ENCODE assay signal across 2 cellular contexts in genomic region chr7:150678601-150679000, GRCh38. TPM values are rescaled to one million over a fixed set of nuclear protein-coding genes. Genes with fewer than 3 reads are reported as not detected.
"Had no signal": no experiment of that assay in that cellular context is flagged by ENCODE, and none has a peak within 500 bp of the region (broad histone marks: within the 10 kb centered on the region; RNA-seq: fewer than 3 reads in every experiment).

No MANE protein-coding gene starts in this region.

RNA-seq across cellular contexts. Expression of gene GIMAP1, which starts 37.8 kb away (rescaled TPM):
- total RNA-seq: hepatocyte, kidney epithelial cell had no signal

RNA-seq across cellular contexts. Expression of gene GIMAP6, which starts 46.4 kb away (rescaled TPM):
- total RNA-seq: kidney epithelial cell had no signal
